ENCODE assay signal across 16 cellular contexts in genomic region chr5:139186752-139187326, GRCh38. TPM values are rescaled to one million over a fixed set of nuclear protein-coding genes. Genes with fewer than 3 reads are reported as not detected.
A peak's percentile ranks its signal among the peaks of the same experiment; 100 is the strongest.
DNase-seq lines count a peak whose midpoint lies in the region; ATAC-seq and TF ChIP-seq lines count a peak whose summit lies in the region.
"Had no signal": no experiment of that assay in that cellular context is flagged by ENCODE, and none has a peak within 500 bp of the region (broad histone marks: within the 10 kb centered on the region; RNA-seq: fewer than 3 reads in every experiment).

No MANE protein-coding gene starts in this region.

- H3K14ac ChIP-seq in mesenchymal stem cell (ENCODE audit: low read length in 2 of 2) = no peak overlapping the region

- H4K8ac ChIP-seq in mesenchymal stem cell (ENCODE audit: low read length) = no peak overlapping the region

- H3K18ac ChIP-seq in mesenchymal stem cell (ENCODE audit: low read depth in 1 of 2, low read length in 2 of 2) = no peak overlapping the region

- WGBS in mesenchymal stem cell = 97% methylated on average over 6 of the region's 6 CpGs

- H3K9me2 ChIP-seq in Loucy (replicated peaks; ENCODE audit: low read depth, low read length) = no peaks in the 10 kb centered on the region
- H3K9me2 ChIP-seq: SK-N-SH had no signal

- POLR2A ChIA-PET in AG04450 (lab: Yijun Ruan, JAX) = interaction anchor here (0.6 to 1.9 kb wide), 4 partner anchors 10 to 411 kb away, joined by 3 to 8 read pairs (median 4); partner anchors contain the start of gene SIL1

- TF ChIP-seq CTCF in AG04450 (IDR thresholded peaks at IDR 0.05; ENCODE audit: low read depth, low read length) (no peak), Loucy (conservative IDR thresholded peaks at IDR 0.05; ENCODE audit: low read length) (no peak), choroid plexus epithelial cell (conservative IDR thresholded peaks at IDR 0.05; ENCODE audit: low read depth, low read length) (no peak)

- no peak overlapping the region for H2BK120ac ChIP-seq in mesenchymal stem cell (ENCODE audit: low read depth, low read length)

- no peak for ATAC-seq in HG02840 (IDR thresholded peaks at IDR 0.05; ENCODE audit: low FRiP score, unreplicated experiment)

- CTCF ChIA-PET in AG04450 (lab: Charles Lee) = interaction anchor here (0.7 to 1.9 kb wide), 2 partner anchors 13 to 17 kb away, joined by 3 read pairs; no protein-coding TSS in a partner anchor

- H3K9ac ChIP-seq in Loucy (ENCODE audit: low read depth, low read length, poor library complexity, severe bottlenecking) (no peak overlapping the region), mesenchymal stem cell (ENCODE audit: low read length) (no peak overlapping the region)
- H3K9ac ChIP-seq: SK-N-SH had no signal

- intact Hi-C loops in posterior vena cava (cut with DNase I) = no loop called here

- no peak overlapping the region for H2AFZ ChIP-seq in Loucy (ENCODE audit: low read length)
- H2AFZ ChIP-seq in mesenchymal stem cell (ENCODE audit: low read depth, low read length) = no peak overlapping the region

- H3K9me3 ChIP-seq in AG04450 (ENCODE audit: control insufficient read depth, insufficient read depth, low read length) = no peaks in the 10 kb centered on the region
- H3K9me3 ChIP-seq in Loucy (ENCODE audit: insufficient read depth, low read depth, low read length) = no peaks in the 10 kb centered on the region
- no peaks in the 10 kb centered on the region for H3K9me3 ChIP-seq in mesenchymal stem cell (ENCODE audit: control insufficient read depth, low read length)
- H3K9me3 ChIP-seq: HAP-1, SK-N-SH had no signal

- peak overlapping the region; percentile 82 for H3K27ac ChIP-seq in AG04450 (ENCODE audit: low read depth, low read length)
- H3K27ac ChIP-seq in mesenchymal stem cell (ENCODE audit: low read length, poor library complexity, severe bottlenecking) = no peak overlapping the region

- no peak overlapping the region for H2BK12ac ChIP-seq in mesenchymal stem cell (ENCODE audit: low read length in 2 of 2)

- peak; percentile 68 for DNase-seq in AG04450 (ENCODE audit: low read depth, low spot score)
- peak; percentile 53 for DNase-seq in choroid plexus epithelial cell (ENCODE audit: low read depth)
- DNase-seq in mesenchymal stem cell = peak; percentile 37
- DNase-seq in HuH-7 (ENCODE audit: low spot score) = no peak
- no peak for DNase-seq in posterior vena cava (ENCODE audit: low spot score)
- DNase-seq in NCI-H748 treated with DMSO at 0.1 percent for 48 hours (lab: John Stamatoyannopoulos, UW) = no peak
- DNase-seq: 8988T; C1 segment of cervical spinal cord; CD8-positive, alpha-beta memory T cell; NCI-H1105; NCI-H2081 treated with DMSO at 0.1 percent for 48 hours; SHP77; SK-N-SH had no signal

- peaks cover 16% of the 10 kb centered on the region for H3K4me1 ChIP-seq in Loucy (ENCODE audit: insufficient read depth, low read length, poor library complexity, severe bottlenecking)
- H3K4me1 ChIP-seq in mesenchymal stem cell (ENCODE audit: control insufficient read depth, insufficient read depth, low read depth, low read length) = peaks cover 5% of the 10 kb centered on the region

- H2BK5ac ChIP-seq in mesenchymal stem cell (ENCODE audit: low read depth, low read length, poor library complexity, severe bottlenecking) = no peak overlapping the region

- H3K27me3 ChIP-seq in AG04450 (ENCODE audit: control insufficient read depth, insufficient read depth, low read length) (no peaks in the 10 kb centered on the region), Loucy (ENCODE audit: insufficient read depth, low read length, poor library complexity, severe bottlenecking) (no peaks in the 10 kb centered on the region), mesenchymal stem cell (ENCODE audit: control insufficient read depth in 1 of 2, insufficient read depth in 1 of 2, low read length in 2 of 2) (no peaks in the 10 kb centered on the region)

- H3K36me3 ChIP-seq in Loucy (ENCODE audit: insufficient read depth, low read length) (no peaks in the 10 kb centered on the region), mesenchymal stem cell (ENCODE audit: control insufficient read depth in 1 of 2, insufficient read depth in 2 of 2, low read depth in 1 of 2, low read length in 2 of 2) (peaks cover 0 to 11% of the 10 kb centered on the region in 2 experiments)

- no peaks in the 10 kb centered on the region; the same call in 1 of the 2 replicates for H3K79me2 ChIP-seq in Loucy (ENCODE audit: insufficient read depth, low read length)

- no peak overlapping the region for H3K23ac ChIP-seq in mesenchymal stem cell (ENCODE audit: low read length in 2 of 2)

- no peak overlapping the region for H2BK15ac ChIP-seq in mesenchymal stem cell (ENCODE audit: low read depth, poor library complexity, severe bottlenecking)

- peak overlapping the region in 1 of 2 experiments; percentile 13 for H3K4ac ChIP-seq in mesenchymal stem cell (ENCODE audit: low read depth in 1 of 2, low read length in 2 of 2)

- no peak overlapping the region for H4K91ac ChIP-seq in mesenchymal stem cell (ENCODE audit: low read length)

- H4K20me1 ChIP-seq in Loucy (ENCODE audit: insufficient read depth, low read length, poor library complexity, severe bottlenecking) = no peaks in the 10 kb centered on the region

- peaks cover 27% of the 10 kb centered on the region for H3K79me1 ChIP-seq in mesenchymal stem cell (replicated peaks; ENCODE audit: low read length, poor library complexity, severe bottlenecking)

- H3K4me2 ChIP-seq in Loucy (ENCODE audit: low read depth, low read length, poor library complexity, severe bottlenecking) (peak overlapping the region; percentile 1), mesenchymal stem cell (ENCODE audit: low read length, poor library complexity, severe bottlenecking) (no peak overlapping the region)
- H3K4me2 ChIP-seq: SK-N-SH had no signal

- H2AK5ac ChIP-seq in mesenchymal stem cell (ENCODE audit: low read length, severe bottlenecking) = no peak overlapping the region

- H3F3A ChIP-seq in Loucy (ENCODE audit: low read depth) = no peaks in the 10 kb centered on the region

- H3K4me3 ChIP-seq in AG04450 (ENCODE audit: low read depth, low read length) = no peak overlapping the region
- no peak overlapping the region for H3K4me3 ChIP-seq in Loucy (ENCODE audit: low read length, poor library complexity, severe bottlenecking)
- H3K4me3 ChIP-seq in choroid plexus epithelial cell (ENCODE audit: low read depth, low read length) = no peak overlapping the region
- no peak overlapping the region for H3K4me3 ChIP-seq in mesenchymal stem cell (ENCODE audit: insufficient read depth in 1 of 2, low read depth in 1 of 2, low read length in 2 of 2)
- H3K4me3 ChIP-seq: HAP-1 had no signal

RNA-seq across cellular contexts. Expression of gene SIL1, which starts 11.3 kb away (rescaled TPM):
- 57.9 and 64.6 TPM in 2 replicates for polyA plus RNA-seq in AG04450 (2011; rRNA removed)
- polyA minus RNA-seq in AG04450 (2011; rRNA and poly(A)+ RNA removed) = 30.3 and 30.8 TPM in 2 replicates
- 53.2 TPM for polyA plus RNA-seq in mesenchymal stem cell (2013, experiment 1 of 2)
- 52.4 TPM for polyA plus RNA-seq in mesenchymal stem cell (2013, experiment 2 of 2)
- 10 to 100 TPM; 42.8 to 55.1 TPM for total RNA-seq in posterior vena cava

Comparison
In these comparisons a context has a peak if more than half of its experiments do, and no peak if none do; other contexts are left out.
1. DNase-seq: peak in AG04450 (single experiment), choroid plexus epithelial cell (single experiment) and mesenchymal stem cell (single experiment); none in HuH-7 (single experiment), posterior vena cava (single experiment) and NCI-H748 treated with DMSO at 0.1 percent for 48 hours (single experiment).